In the genomic region with DNA sequence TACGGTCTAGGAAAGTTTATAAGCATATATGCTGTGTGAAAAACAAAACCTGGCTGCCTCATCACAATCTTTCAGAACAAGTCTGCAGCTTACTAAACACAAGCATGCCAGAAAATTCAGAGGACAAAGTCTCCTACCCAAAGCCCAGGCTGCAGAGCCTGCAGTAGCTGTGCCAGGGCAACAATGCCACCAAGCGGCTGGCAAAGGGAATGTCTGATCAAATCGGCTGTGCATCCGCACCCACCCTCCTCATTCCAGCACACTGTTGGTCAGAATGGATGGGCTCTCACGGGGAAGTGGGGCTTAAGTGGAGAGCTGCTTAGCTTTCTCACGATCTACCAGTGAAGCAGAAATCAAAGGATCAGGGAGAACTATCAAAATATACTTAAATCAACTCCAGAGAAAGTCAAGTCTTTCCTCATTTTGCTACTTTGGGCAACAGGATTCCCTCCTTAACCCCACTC, we compare ENCODE assay signal across 1 cellular context.
TF ChIP-seq lines count a peak whose summit lies in the region.

No MANE protein-coding gene starts in this region.

TF ChIP-seq in GM12878, 131 proteins besides CTCF, POLR2A, EP300 and RAD21 (continued from another document):
- TF ChIP-seq RUNX3 (IDR thresholded peaks at IDR 0.05; ENCODE audit: low read length) (peak; percentile 20; the same call in 1 of the 2 replicates), NR2C2 (IDR thresholded peaks at IDR 0.05; ENCODE audit: borderline replicate concordance, control insufficient read depth, insufficient read length, low read depth) (no peak), BHLHE40 (IDR thresholded peaks at IDR 0.05; ENCODE audit: borderline replicate concordance in 1 of 2, low read depth in 2 of 2, low read length in 1 of 2) (peak in 1 of 2 experiments; percentile 19; a peak in 1 of 4 replicates), IKZF2 (IDR thresholded peaks at IDR 0.05) (peak in 1 of 2 experiments; percentile 56; a peak in 3 of 4 replicates), FOXM1 (IDR thresholded peaks at IDR 0.05; ENCODE audit: low read depth, low read length) (peak; percentile 44; the same call in 1 of the 2 replicates), TCF3 (IDR thresholded peaks at IDR 0.05; ENCODE audit: borderline replicate concordance, insufficient read depth, low read depth, low read length) (0 out of 2 replicates have a peak, but pooled peaks have one; percentile 18), ZNF24 (IDR thresholded peaks at IDR 0.05) (peak; percentile 65), BCL11A (IDR thresholded peaks at IDR 0.05; ENCODE audit: low read depth, low read length) (no peak), RCOR1 (conservative IDR thresholded peaks at IDR 0.05; ENCODE audit: low read depth, low read length) (no peak), SIX5 (IDR thresholded peaks at IDR 0.05; ENCODE audit: low read depth, low read length, severe bottlenecking) (peak; percentile 10), ZBED1 (IDR thresholded peaks at IDR 0.05; ENCODE audit: borderline replicate concordance) (peak; percentile 24; the same call in 1 of the 2 replicates), JUND (IDR thresholded peaks at IDR 0.05; ENCODE audit: low read depth, low read length) (no peak), EZH2 (IDR thresholded peaks at IDR 0.05; ENCODE audit: borderline replicate concordance, control insufficient read depth, low read depth, low read length) (no peak), ZNF207 (IDR thresholded peaks at IDR 0.05; ENCODE audit: borderline replicate concordance) (0 out of 2 replicates have a peak, but pooled peaks have one; percentile 66), SMARCA5 (IDR thresholded peaks at IDR 0.05) (peak; percentile 59; the same call in 1 of the 2 replicates), HDAC2 (IDR thresholded peaks at IDR 0.05) (no peak), RB1 (IDR thresholded peaks at IDR 0.05; ENCODE audit: borderline replicate concordance) (peak; percentile 20; the same call in 1 of the 2 replicates), LARP7 (IDR thresholded peaks at IDR 0.05) (peak; percentile 55; the same call in 1 of the 2 replicates), BACH1 (IDR thresholded peaks at IDR 0.05; ENCODE audit: borderline replicate concordance) (peak; percentile 56; the same call in 1 of the 2 replicates), SMC3 (IDR thresholded peaks at IDR 0.05; ENCODE audit: borderline replicate concordance, low read length) (peak; percentile 78), PML (IDR thresholded peaks at IDR 0.05; ENCODE audit: low read length) (no peak; the same call in 1 of the 2 replicates)
- TF ChIP-seq, protein P1, sequence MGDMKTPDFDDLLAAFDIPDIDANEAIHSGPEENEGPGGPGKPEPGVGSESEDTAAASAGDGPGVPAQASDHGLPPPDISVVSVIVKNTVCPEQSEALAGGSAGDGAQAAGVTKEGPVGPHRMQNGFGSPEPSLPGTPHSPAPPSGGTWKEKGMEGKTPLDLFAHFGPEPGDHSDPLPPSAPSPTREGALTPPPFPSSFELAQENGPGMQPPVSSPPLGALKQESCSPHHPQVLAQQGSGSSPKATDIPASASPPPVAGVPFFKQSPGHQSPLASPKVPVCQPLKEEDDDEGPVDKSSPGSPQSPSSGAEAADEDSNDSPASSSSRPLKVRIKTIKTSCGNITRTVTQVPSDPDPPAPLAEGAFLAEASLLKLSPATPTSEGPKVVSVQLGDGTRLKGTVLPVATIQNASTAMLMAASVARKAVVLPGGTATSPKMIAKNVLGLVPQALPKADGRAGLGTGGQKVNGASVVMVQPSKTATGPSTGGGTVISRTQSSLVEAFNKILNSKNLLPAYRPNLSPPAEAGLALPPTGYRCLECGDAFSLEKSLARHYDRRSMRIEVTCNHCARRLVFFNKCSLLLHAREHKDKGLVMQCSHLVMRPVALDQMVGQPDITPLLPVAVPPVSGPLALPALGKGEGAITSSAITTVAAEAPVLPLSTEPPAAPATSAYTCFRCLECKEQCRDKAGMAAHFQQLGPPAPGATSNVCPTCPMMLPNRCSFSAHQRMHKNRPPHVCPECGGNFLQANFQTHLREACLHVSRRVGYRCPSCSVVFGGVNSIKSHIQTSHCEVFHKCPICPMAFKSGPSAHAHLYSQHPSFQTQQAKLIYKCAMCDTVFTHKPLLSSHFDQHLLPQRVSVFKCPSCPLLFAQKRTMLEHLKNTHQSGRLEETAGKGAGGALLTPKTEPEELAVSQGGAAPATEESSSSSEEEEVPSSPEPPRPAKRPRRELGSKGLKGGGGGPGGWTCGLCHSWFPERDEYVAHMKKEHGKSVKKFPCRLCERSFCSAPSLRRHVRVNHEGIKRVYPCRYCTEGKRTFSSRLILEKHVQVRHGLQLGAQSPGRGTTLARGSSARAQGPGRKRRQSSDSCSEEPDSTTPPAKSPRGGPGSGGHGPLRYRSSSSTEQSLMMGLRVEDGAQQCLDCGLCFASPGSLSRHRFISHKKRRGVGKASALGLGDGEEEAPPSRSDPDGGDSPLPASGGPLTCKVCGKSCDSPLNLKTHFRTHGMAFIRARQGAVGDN (IDR thresholded peaks at IDR 0.05): peak; percentile 71; the same call in 1 of the 2 replicates
- TF ChIP-seq, protein P2, sequence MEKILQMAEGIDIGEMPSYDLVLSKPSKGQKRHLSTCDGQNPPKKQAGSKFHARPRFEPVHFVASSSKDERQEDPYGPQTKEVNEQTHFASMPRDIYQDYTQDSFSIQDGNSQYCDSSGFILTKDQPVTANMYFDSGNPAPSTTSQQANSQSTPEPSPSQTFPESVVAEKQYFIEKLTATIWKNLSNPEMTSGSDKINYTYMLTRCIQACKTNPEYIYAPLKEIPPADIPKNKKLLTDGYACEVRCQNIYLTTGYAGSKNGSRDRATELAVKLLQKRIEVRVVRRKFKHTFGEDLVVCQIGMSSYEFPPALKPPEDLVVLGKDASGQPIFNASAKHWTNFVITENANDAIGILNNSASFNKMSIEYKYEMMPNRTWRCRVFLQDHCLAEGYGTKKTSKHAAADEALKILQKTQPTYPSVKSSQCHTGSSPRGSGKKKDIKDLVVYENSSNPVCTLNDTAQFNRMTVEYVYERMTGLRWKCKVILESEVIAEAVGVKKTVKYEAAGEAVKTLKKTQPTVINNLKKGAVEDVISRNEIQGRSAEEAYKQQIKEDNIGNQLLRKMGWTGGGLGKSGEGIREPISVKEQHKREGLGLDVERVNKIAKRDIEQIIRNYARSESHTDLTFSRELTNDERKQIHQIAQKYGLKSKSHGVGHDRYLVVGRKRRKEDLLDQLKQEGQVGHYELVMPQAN (conservative IDR thresholded peaks at IDR 0.05): 0 out of 2 replicates have a peak, but pooled peaks have one; percentile 7
- TF ChIP-seq, protein P3, sequence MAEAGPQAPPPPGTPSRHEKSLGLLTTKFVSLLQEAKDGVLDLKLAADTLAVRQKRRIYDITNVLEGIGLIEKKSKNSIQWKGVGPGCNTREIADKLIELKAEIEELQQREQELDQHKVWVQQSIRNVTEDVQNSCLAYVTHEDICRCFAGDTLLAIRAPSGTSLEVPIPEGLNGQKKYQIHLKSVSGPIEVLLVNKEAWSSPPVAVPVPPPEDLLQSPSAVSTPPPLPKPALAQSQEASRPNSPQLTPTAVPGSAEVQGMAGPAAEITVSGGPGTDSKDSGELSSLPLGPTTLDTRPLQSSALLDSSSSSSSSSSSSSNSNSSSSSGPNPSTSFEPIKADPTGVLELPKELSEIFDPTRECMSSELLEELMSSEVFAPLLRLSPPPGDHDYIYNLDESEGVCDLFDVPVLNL (IDR thresholded peaks at IDR 0.05; ENCODE audit: low read depth, low read length): no peak
- TF ChIP-seq, protein P4, sequence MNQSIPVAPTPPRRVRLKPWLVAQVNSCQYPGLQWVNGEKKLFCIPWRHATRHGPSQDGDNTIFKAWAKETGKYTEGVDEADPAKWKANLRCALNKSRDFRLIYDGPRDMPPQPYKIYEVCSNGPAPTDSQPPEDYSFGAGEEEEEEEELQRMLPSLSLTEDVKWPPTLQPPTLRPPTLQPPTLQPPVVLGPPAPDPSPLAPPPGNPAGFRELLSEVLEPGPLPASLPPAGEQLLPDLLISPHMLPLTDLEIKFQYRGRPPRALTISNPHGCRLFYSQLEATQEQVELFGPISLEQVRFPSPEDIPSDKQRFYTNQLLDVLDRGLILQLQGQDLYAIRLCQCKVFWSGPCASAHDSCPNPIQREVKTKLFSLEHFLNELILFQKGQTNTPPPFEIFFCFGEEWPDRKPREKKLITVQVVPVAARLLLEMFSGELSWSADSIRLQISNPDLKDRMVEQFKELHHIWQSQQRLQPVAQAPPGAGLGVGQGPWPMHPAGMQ (IDR thresholded peaks at IDR 0.05; ENCODE audit: borderline replicate concordance): no peak
TF ChIP-seq in GM12878: peak in this region for 22.
